15 cellular contexts compared by ENCODE assay signal in genomic region chr3:123406598-123406997, GRCh38. TPM values are rescaled to one million over a fixed set of nuclear protein-coding genes. Genes with fewer than 3 reads are reported as not detected.
DNase-seq lines count a peak whose midpoint lies in the region; ATAC-seq and TF ChIP-seq lines count a peak whose summit lies in the region.
"Had no signal": no experiment of that assay in that cellular context is flagged by ENCODE, and none has a peak within 500 bp of the region (broad histone marks: within the 10 kb centered on the region; RNA-seq: fewer than 3 reads in every experiment).

No MANE protein-coding gene starts in this region.

- in situ Hi-C loops in GM13976 (cut with MboI; ENCODE audit: low sequenced_read_pairs, unreplicated experiment), result no loop called here

- no peak overlapping the region for H3K4me3 Mint-ChIP-seq in Calu3 (ENCODE audit: low read depth, unreplicated experiment)
- H3K4me3 Mint-ChIP-seq: activated T-helper 1 cell treated with anti-CD3 and anti-CD28 coated beads, Interleukin-12 subunit alpha, Interleukin-12 subunit beta, Interleukin-2, Interleukin-4 antibody, amounts not matched to agents 30 ng/mL and 10 ng/mL and 1 ng/mL, durations not matched to agents 14 hours and 24 hours and 36 hours had no signal

- ATAC-seq in Right ventricle myocardium superior (ENCODE audit: poor library complexity), result peak; percentile 72
- ATAC-seq in aorta (ENCODE audit: low FRiP score), result peak; percentile 85
- ATAC-seq: A549 had no signal

- no TSS peak for BruUV-seq in Calu3 (replicated peaks; lab: Mats Ljungman, UMichigan)

- intact Hi-C loops in Right ventricle myocardium superior (cut with DNase I), result loop anchor here (10.0 kb wide), 1 partner anchor 72 kb away; no protein-coding TSS in a partner anchor
- intact Hi-C loops in aorta (cut with DNase I), result loop anchor here in 1 of 2 donors (5.0 kb wide), 1 partner anchor 74 kb away; no protein-coding TSS in a partner anchor
- intact Hi-C loops in Calu3 (cut with micrococcal nuclease; ENCODE audit: unreplicated experiment), result no loop called here

- H3K9me3 ChIP-seq in muscle layer of duodenum (ENCODE audit: control insufficient read depth in 1 of 2, low read length in 2 of 2) (no peaks in the 10 kb centered on the region), aorta (ENCODE audit: control insufficient read depth, low read length) (no peaks in the 10 kb centered on the region)
- H3K9me3 ChIP-seq: A549, SK-N-SH, upper lobe of left lung had no signal

- CTCF ChIA-PET in Calu3 (lab: Charles Lee), result no interaction called here

- H3K4me1 ChIP-seq in muscle layer of duodenum (ENCODE audit: control insufficient read depth in 1 of 2, insufficient read depth in 2 of 2, low read length in 2 of 2), result peaks cover 15 to 28% of the 10 kb centered on the region in 2 donors
- H3K4me1 ChIP-seq in aorta (ENCODE audit: control insufficient read depth in 1 of 2, insufficient read depth in 2 of 2, low read length in 2 of 2), result peaks cover 0 to 4% of the 10 kb centered on the region in 2 donors
- H3K4me1 ChIP-seq: upper lobe of left lung had no signal

- no peaks in the 10 kb centered on the region for H3K9me3 Mint-ChIP-seq in Calu3 (ENCODE audit: low read depth, unreplicated experiment)
- H3K9me3 Mint-ChIP-seq: activated T-helper 1 cell treated with anti-CD3 and anti-CD28 coated beads, Interleukin-12 subunit alpha, Interleukin-12 subunit beta, Interleukin-2, Interleukin-4 antibody, amounts not matched to agents 30 ng/mL and 10 ng/mL and 1 ng/mL, durations not matched to agents 14 hours and 24 hours and 36 hours had no signal

- H3K27ac Mint-ChIP-seq in Calu3 (ENCODE audit: unreplicated experiment), result no peak overlapping the region
- H3K27ac Mint-ChIP-seq: activated T-helper 1 cell treated with anti-CD3 and anti-CD28 coated beads, Interleukin-12 subunit alpha, Interleukin-12 subunit beta, Interleukin-2, Interleukin-4 antibody, amounts not matched to agents 30 ng/mL and 10 ng/mL and 1 ng/mL, durations not matched to agents 14 hours and 24 hours and 36 hours had no signal

- TF ChIP-seq CTCF in GM13976 (IDR thresholded peaks at IDR 0.05; ENCODE audit: borderline replicate concordance, control extremely low read depth, extremely low read depth, insufficient read depth, missing control alignments), result no peak
- no peak for TF ChIP-seq CTCF in Calu3 (IDR thresholded peaks at IDR 0.05; ENCODE audit: unreplicated experiment)

- 11 to 13% methylated on average over 6 of the region's 6 CpGs for WGBS in aorta, 2 donors

- H3K4me1 Mint-ChIP-seq in Calu3 (ENCODE audit: low read depth, unreplicated experiment), result peaks cover 26% of the 10 kb centered on the region

- peaks cover 9% of the 10 kb centered on the region for H3K36me3 Mint-ChIP-seq in Calu3 (ENCODE audit: insufficient read depth, unreplicated experiment)

- peak; percentile 26 for DNase-seq in NCI-H146 (lab: John Stamatoyannopoulos, UW)
- no peak for DNase-seq in NCI-H146 treated with DMSO at 0.1 percent for 48 hours (lab: John Stamatoyannopoulos, UW; ENCODE audit: unreplicated experiment)
- peak; percentile 89 for DNase-seq in Right ventricle myocardium superior
- DNase-seq in aorta, result peak; percentile 91 to 93
- no peak for DNase-seq in GM13976 (ENCODE audit: low spot score)
- no peak for DNase-seq in EL
- no peak for DNase-seq in Calu3
- DNase-seq: activated CD4-positive, alpha-beta T cell treated with anti-CD3 and anti-CD28 coated beads for 1 hour; MM.1S; SK-N-SH had no signal

- H3K4me3 ChIP-seq in muscle layer of duodenum (ENCODE audit: low read depth in 1 of 2, low read length in 2 of 2) (no peak overlapping the region), aorta (ENCODE audit: low read length in 2 of 2) (no peak overlapping the region)
- H3K4me3 ChIP-seq: A549, skin epidermis, upper lobe of left lung had no signal

- H3K27ac ChIP-seq in muscle layer of duodenum (ENCODE audit: low read length) (peak overlapping the region; percentile 67), aorta (ENCODE audit: low read depth in 1 of 2, low read length in 2 of 2) (peak overlapping the region; percentile 36 to 98)
- H3K27ac ChIP-seq: A549, skin epidermis, upper lobe of left lung had no signal

- H3K27me3 Mint-ChIP-seq in Calu3 (ENCODE audit: unreplicated experiment), result peaks cover 24% of the 10 kb centered on the region

- H3K27me3 ChIP-seq in muscle layer of duodenum (ENCODE audit: low read depth, low read length) (no peaks in the 10 kb centered on the region), aorta (ENCODE audit: control insufficient read depth in 1 of 2, insufficient read depth in 2 of 2, low read length in 1 of 2) (no peaks in the 10 kb centered on the region)
- H3K27me3 ChIP-seq: upper lobe of left lung had no signal

- H3K36me3 ChIP-seq in muscle layer of duodenum (ENCODE audit: control insufficient read depth in 1 of 2, insufficient read depth in 2 of 2, low read length in 2 of 2) (no peaks in the 10 kb centered on the region), aorta (ENCODE audit: control insufficient read depth in 1 of 2, insufficient read depth in 2 of 2, low read length in 1 of 2) (no peaks in the 10 kb centered on the region)
- H3K36me3 ChIP-seq: upper lobe of left lung had no signal

RNA-seq across cellular contexts. Expression of gene ADCY5, which starts 42.3 kb away (rescaled TPM):
- total RNA-seq in Right ventricle myocardium superior (225 TPM), aorta (10 to 100 TPM; 65.5 to 72.7 TPM), Calu3 (2022) (2.5 and 3.6 TPM in 2 replicates)
- polyA plus RNA-seq in aorta, result 10 to 100 TPM in 1 of 2 donors, 1 to 10 TPM in 1; 6.6 to 16.3 TPM
- total RNA-seq: activated T-helper 1 cell treated with anti-CD3 and anti-CD28 coated beads, Interleukin-12 subunit alpha, Interleukin-12 subunit beta, Interleukin-2, Interleukin-4 antibody, amounts not matched to agents 30 ng/mL and 10 ng/mL and 1 ng/mL, durations not matched to agents 14 hours and 24 hours and 36 hours had no signal

Comparison
In these comparisons a context has a peak if more than half of its experiments do, and no peak if none do; other contexts are left out.
1. DNase-seq: peak in NCI-H146 (single experiment), Right ventricle myocardium superior (single experiment) and aorta (2 of 2); none in NCI-H146 treated with DMSO at 0.1 percent for 48 hours (single experiment), GM13976 (single experiment), EL (single experiment) and Calu3 (single experiment).
2. RNA of gene ADCY5, which starts 42.3 kb away (total RNA-seq): 225 TPM in Right ventricle myocardium superior (single experiment) and 65.5 to 72.7 TPM in aorta; 2.5 to 3.6 TPM in Calu3; every median in the first group is over 10 times any median in the second.